Comparison of ENCODE assay signal across 11 cellular contexts in genomic region chr2:8657423-8658062, GRCh38. TPM values are rescaled to one million over a fixed set of nuclear protein-coding genes. Genes with fewer than 3 reads are reported as not detected.
A peak's percentile ranks its signal among the peaks of the same experiment; 100 is the strongest.
DNase-seq lines count a peak whose midpoint lies in the region; ATAC-seq lines count a peak whose summit lies in the region.
"Had no signal": no experiment of that assay in that cellular context is flagged by ENCODE, and none has a peak within 500 bp of the region (broad histone marks: within the 10 kb centered on the region; RNA-seq: fewer than 3 reads in every experiment).

No MANE protein-coding gene starts in this region.

- H3K9me3 Mint-ChIP-seq in activated naive CD8-positive, alpha-beta T cell treated with anti-CD3 and anti-CD28 coated beads, Interleukin-2, amount 10 ng/mL, durations not matched to agents 7 days and 5 days: no peaks in the 10 kb centered on the region
- H3K9me3 Mint-ChIP-seq in stimulated activated naive CD8-positive, alpha-beta T cell treated with anti-CD3 and anti-CD28 coated beads, Interleukin-15, amount 100 ng/mL, for 72 hours: no peaks in the 10 kb centered on the region

- ATAC-seq in HG03342 (IDR thresholded peaks at IDR 0.05; ENCODE audit: unreplicated experiment) (peak; percentile 57), GM19467 (IDR thresholded peaks at IDR 0.05; ENCODE audit: unreplicated experiment) (no peak)
- ATAC-seq in activated naive CD8-positive, alpha-beta T cell treated with anti-CD3 and anti-CD28 coated beads, Interleukin-2, amount 10 ng/mL, durations not matched to agents 7 days and 5 days (ENCODE audit: low read depth): peak; percentile 39
- ATAC-seq in stimulated activated naive CD8-positive, alpha-beta T cell treated with anti-CD3 and anti-CD28 coated beads, Interleukin-15, amount 100 ng/mL, for 72 hours: peak; percentile 92

- peak overlapping the region; percentile 43 for H3K4me3 Mint-ChIP-seq in activated naive CD8-positive, alpha-beta T cell treated with anti-CD3 and anti-CD28 coated beads, Interleukin-2, amount 10 ng/mL, durations not matched to agents 7 days and 5 days
- H3K4me3 Mint-ChIP-seq in stimulated activated naive CD8-positive, alpha-beta T cell treated with anti-CD3 and anti-CD28 coated beads, Interleukin-15, amount 100 ng/mL, for 72 hours: peak overlapping the region; percentile 25 to 58

- DNase-seq in stimulated activated CD4-positive, alpha-beta T cell treated with anti-CD3 and anti-CD28 coated beads, Interleukin-15, amount 100 ng/mL, for 24 hours: peak; percentile 34
- no peak for DNase-seq in stimulated activated CD4-positive, alpha-beta T cell treated with anti-CD3 and anti-CD28 coated beads, Interleukin-12 subunit alpha, Interleukin-12 subunit beta, amount 100 ng/mL, for 4 hours
- DNase-seq in activated naive CD8-positive, alpha-beta T cell treated with anti-CD3 and anti-CD28 coated beads, Interleukin-2, amount 10 ng/mL, durations not matched to agents 7 days and 5 days: no peak
- peak in 1 of 2 donors; percentile 68 for DNase-seq in stimulated activated naive CD8-positive, alpha-beta T cell treated with anti-CD3 and anti-CD28 coated beads, Interleukin-15, amount 100 ng/mL, for 72 hours
- DNase-seq in NCI-H2227 (lab: John Stamatoyannopoulos, UW; ENCODE audit: unreplicated experiment) (no peak), NCI-H526 treated with DMSO at 0.1 percent for 48 hours (lab: John Stamatoyannopoulos, UW) (no peak)
- DNase-seq: glutamatergic neuron, NCI-H524, SHP77 treated with DMSO at 0.1 percent for 48 hours had no signal

- POLR2A ChIA-PET in activated naive CD8-positive, alpha-beta T cell treated with anti-CD3 and anti-CD28 coated beads, Interleukin-2, amount 10 ng/mL, durations not matched to agents 7 days and 5 days (lab: Charles Lee): interaction anchor here (1.1 kb wide), 1 partner anchor 24 kb away, joined by 4 read pairs; the partner anchor contains the start of gene ID2

- H3K27ac Mint-ChIP-seq in activated naive CD8-positive, alpha-beta T cell treated with anti-CD3 and anti-CD28 coated beads, Interleukin-2, amount 10 ng/mL, durations not matched to agents 7 days and 5 days: peak overlapping the region; percentile 56
- peak overlapping the region in 1 of 2 donors; percentile 62 for H3K27ac Mint-ChIP-seq in stimulated activated naive CD8-positive, alpha-beta T cell treated with anti-CD3 and anti-CD28 coated beads, Interleukin-15, amount 100 ng/mL, for 72 hours

- no peaks in the 10 kb centered on the region for H3K36me3 Mint-ChIP-seq in activated naive CD8-positive, alpha-beta T cell treated with anti-CD3 and anti-CD28 coated beads, Interleukin-2, amount 10 ng/mL, durations not matched to agents 7 days and 5 days

- H3K4me1 Mint-ChIP-seq in activated naive CD8-positive, alpha-beta T cell treated with anti-CD3 and anti-CD28 coated beads, Interleukin-2, amount 10 ng/mL, durations not matched to agents 7 days and 5 days: peaks cover 23% of the 10 kb centered on the region
- H3K4me1 Mint-ChIP-seq in stimulated activated naive CD8-positive, alpha-beta T cell treated with anti-CD3 and anti-CD28 coated beads, Interleukin-15, amount 100 ng/mL, for 72 hours: peaks cover 29% of the 10 kb centered on the region

- peaks cover 11% of the 10 kb centered on the region for H3K27me3 Mint-ChIP-seq in activated naive CD8-positive, alpha-beta T cell treated with anti-CD3 and anti-CD28 coated beads, Interleukin-2, amount 10 ng/mL, durations not matched to agents 7 days and 5 days
- peaks cover 62% of the 10 kb centered on the region for H3K27me3 Mint-ChIP-seq in stimulated activated naive CD8-positive, alpha-beta T cell treated with anti-CD3 and anti-CD28 coated beads, Interleukin-15, amount 100 ng/mL, for 72 hours

RNA-seq across cellular contexts. Expression of gene ID2, which starts 24.3 kb away (rescaled TPM):
- total RNA-seq in activated naive CD8-positive, alpha-beta T cell treated with anti-CD3 and anti-CD28 coated beads, Interleukin-2, amount 10 ng/mL, durations not matched to agents 7 days and 5 days: 100 to 1,000 TPM; 167 to 172 TPM
